Comparison of ENCODE assay signal across 18 cellular contexts in genomic region chr7:2970907-2971306, GRCh38.
A peak's percentile ranks its signal among the peaks of the same experiment; 100 is the strongest.
DNase-seq lines count a peak whose midpoint lies in the region; ATAC-seq and TF ChIP-seq lines count a peak whose summit lies in the region.
"Had no signal": no experiment of that assay in that cellular context is flagged by ENCODE, and none has a peak within 500 bp of the region (broad histone marks: within the 10 kb centered on the region; RNA-seq: fewer than 3 reads in every experiment).

No MANE protein-coding gene starts in this region.

- H3K36me3 ChIP-seq in sigmoid colon, result no peaks in the 10 kb centered on the region
- H3K36me3 ChIP-seq: BE2C had no signal

- H3K27me3 ChIP-seq in sigmoid colon, result no peaks in the 10 kb centered on the region
- H3K27me3 ChIP-seq: BE2C had no signal

- H3K4me3 ChIP-seq in sigmoid colon, result no peak overlapping the region

- no peak for TF ChIP-seq CTCF in sigmoid colon (IDR thresholded peaks at IDR 0.05)

- H3K36me3 Mint-ChIP-seq in activated naive CD4-positive, alpha-beta T cell treated with anti-CD3 and anti-CD28 coated beads for 36 hours (ENCODE audit: low read depth), result peaks cover 43% of the 10 kb centered on the region

- H3K4me3 Mint-ChIP-seq in activated naive CD4-positive, alpha-beta T cell treated with anti-CD3 and anti-CD28 coated beads for 36 hours, result no peak overlapping the region
- H3K4me3 Mint-ChIP-seq: CD8-positive, alpha-beta T cell; H9 had no signal

- no peaks in the 10 kb centered on the region for H3K27me3 Mint-ChIP-seq in activated naive CD4-positive, alpha-beta T cell treated with anti-CD3 and anti-CD28 coated beads for 36 hours (ENCODE audit: low read depth)

- peaks cover 20% of the 10 kb centered on the region for H3K9me3 Mint-ChIP-seq in activated naive CD4-positive, alpha-beta T cell treated with anti-CD3 and anti-CD28 coated beads for 36 hours

- no peak overlapping the region for H3K27ac Mint-ChIP-seq in activated naive CD4-positive, alpha-beta T cell treated with anti-CD3 and anti-CD28 coated beads for 36 hours

- intact Hi-C loops in activated naive CD4-positive, alpha-beta T cell treated with anti-CD3 and anti-CD28 coated beads for 36 hours (cut with micrococcal nuclease), result no loop called here
- intact Hi-C loops in sigmoid colon (cut with DNase I), result no loop called here

- peaks cover 0 to 7% (median 3%) of the 10 kb centered on the region in 4 donors for H3K9me3 ChIP-seq in sigmoid colon

- TF ChIP-seq POLR2A in sigmoid colon (IDR thresholded peaks at IDR 0.05), result no peak

- peaks cover 26% of the 10 kb centered on the region for H3K4me1 Mint-ChIP-seq in activated naive CD4-positive, alpha-beta T cell treated with anti-CD3 and anti-CD28 coated beads for 36 hours (ENCODE audit: low read depth)

- WGBS in sigmoid colon, 2 donors, result 94 to 95% methylated on average over 13 of the region's 13 CpGs

- DNase-seq in activated naive CD4-positive, alpha-beta T cell treated with anti-CD3 and anti-CD28 coated beads for 36 hours, result peak; percentile 2
- no peak for DNase-seq in activated naive CD4-positive, alpha-beta T cell treated with Interleukin-2 at 50 U/mL for 16 hours
- DNase-seq in astrocyte of the hippocampus (ENCODE audit: low read depth, low spot score), result peak; percentile 22
- DNase-seq in islet precursor cell, result peak; percentile 18
- DNase-seq in sigmoid colon, result peak; percentile 2
- no peak for DNase-seq in NCI-H2196 (lab: John Stamatoyannopoulos, UW; ENCODE audit: unreplicated experiment)
- no peak for DNase-seq in Ammon's horn (ENCODE audit: low spot score)
- DNase-seq: ACHN, BE2C, COR-L47, DMS153, DMS79 treated with DMSO at 0.1 percent for 48 hours, EL, GOT3, H9 had no signal

- no peak overlapping the region for H3K27ac ChIP-seq in sigmoid colon
- H3K27ac ChIP-seq: C4-2B had no signal

- CTCF ChIA-PET in activated naive CD4-positive, alpha-beta T cell treated with anti-CD3 and anti-CD28 coated beads for 36 hours (lab: Charles Lee), result interaction anchor here (0.6 to 0.7 kb wide), 4 partner anchors 35 to 171 kb away, joined by 3 to 5 read pairs (median 3); no protein-coding TSS in a partner anchor

- no peak for ATAC-seq in GM21717 (IDR thresholded peaks at IDR 0.05; ENCODE audit: unreplicated experiment)
- ATAC-seq: CD8-positive, alpha-beta T cell had no signal

- H3K4me1 ChIP-seq in sigmoid colon, result no peaks in the 10 kb centered on the region
- H3K4me1 ChIP-seq: BE2C had no signal

- TF ChIP-seq EP300 in sigmoid colon (IDR thresholded peaks at IDR 0.05), result no peak

Comparison
In these comparisons a context has a peak if more than half of its experiments do, and no peak if none do; other contexts are left out.
1. DNase-seq: peak in activated naive CD4-positive, alpha-beta T cell treated with anti-CD3 and anti-CD28 coated beads for 36 hours (single experiment), astrocyte of the hippocampus (single experiment), islet precursor cell (single experiment) and sigmoid colon (single experiment); none in activated naive CD4-positive, alpha-beta T cell treated with Interleukin-2 at 50 U/mL for 16 hours (single experiment), NCI-H2196 (single experiment) and Ammon's horn (single experiment).